ENCODE assay signal across 11 cellular contexts in the genomic region with DNA sequence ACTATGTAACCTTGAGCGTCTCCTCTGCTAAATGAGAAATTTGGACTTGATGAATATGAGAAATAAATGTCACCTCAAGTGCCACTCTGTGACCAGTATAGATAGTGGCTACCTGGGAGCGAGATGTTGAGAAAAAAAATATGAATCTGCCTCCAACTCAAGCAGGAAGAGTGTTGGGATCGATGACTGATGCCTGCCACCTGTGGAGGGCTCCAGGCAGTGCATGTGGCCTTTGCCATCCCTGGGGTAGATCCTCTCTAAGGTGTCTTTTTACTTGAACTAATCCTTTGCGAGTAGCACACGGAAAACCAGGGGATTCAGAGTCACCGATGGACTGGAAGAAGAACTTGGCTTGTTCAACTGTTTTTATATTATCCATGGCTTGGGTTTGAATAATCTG. TPM values are rescaled to one million over a fixed set of nuclear protein-coding genes. Genes with fewer than 3 reads are reported as not detected.
DNase-seq lines count a peak whose midpoint lies in the region; ATAC-seq and TF ChIP-seq lines count a peak whose summit lies in the region.
"Had no signal": no experiment of that assay in that cellular context is flagged by ENCODE, and none has a peak within 500 bp of the region (broad histone marks: within the 10 kb centered on the region; RNA-seq: fewer than 3 reads in every experiment).

No MANE protein-coding gene starts in this region.

- no peak for ATAC-seq in activated CD8-positive, alpha-beta T cell treated with anti-CD3 and anti-CD28 coated beads for 36 hours
- peak; percentile 55 for ATAC-seq in stimulated activated naive CD8-positive, alpha-beta T cell treated with anti-CD3 and anti-CD28 coated beads, Interleukin-15, Interleukin-2, amounts not matched to agents 100 U/mL and 50 U/mL, for 24 hours
- no peak for ATAC-seq in HG02981 (IDR thresholded peaks at IDR 0.05; ENCODE audit: unreplicated experiment)
- ATAC-seq in GM21423 (IDR thresholded peaks at IDR 0.05; ENCODE audit: unreplicated experiment): no peak

- peak; percentile 39 for TF ChIP-seq CTCF in NB4 (IDR thresholded peaks at IDR 0.05; ENCODE audit: low read depth, low read length)
- no peak for TF ChIP-seq CTCF in activated CD8-positive, alpha-beta T cell treated with anti-CD3 and anti-CD28 coated beads for 36 hours (IDR thresholded peaks at IDR 0.05)

- H3K4me3 ChIP-seq in NB4 (ENCODE audit: low read depth, low read length): no peak overlapping the region
- H3K4me3 ChIP-seq: ovary had no signal

- TF ChIP-seq POLR2A in NB4 (IDR thresholded peaks at IDR 0.05; ENCODE audit: extremely low read depth, insufficient read length): no peak

- no peaks in the 10 kb centered on the region for H3K36me3 Mint-ChIP-seq in activated naive CD4-positive, alpha-beta T cell treated with anti-CD3 and anti-CD28 coated beads, Interleukin-2, amount 10 ng/mL, durations not matched to agents 7 days and 5 days
- no peaks in the 10 kb centered on the region for H3K36me3 Mint-ChIP-seq in activated CD8-positive, alpha-beta T cell treated with anti-CD3 and anti-CD28 coated beads for 36 hours (ENCODE audit: low read depth)
- H3K36me3 Mint-ChIP-seq: stimulated activated naive B cell treated with anti-CD40 and anti-IgM and Interleukin-4, amounts not matched to agents 10 μg/mL and 1 μg/mL and 100 μg/mL, for 72 hours had no signal

- CTCF ChIA-PET in activated naive CD4-positive, alpha-beta T cell treated with anti-CD3 and anti-CD28 coated beads, Interleukin-2, amount 10 ng/mL, durations not matched to agents 7 days and 5 days (lab: Charles Lee): no interaction called here
- CTCF ChIA-PET in activated CD8-positive, alpha-beta T cell treated with anti-CD3 and anti-CD28 coated beads for 36 hours (lab: Charles Lee): no interaction called here

- no peak overlapping the region for H3K4me3 Mint-ChIP-seq in activated naive CD4-positive, alpha-beta T cell treated with anti-CD3 and anti-CD28 coated beads, Interleukin-2, amount 10 ng/mL, durations not matched to agents 7 days and 5 days
- no peak overlapping the region for H3K4me3 Mint-ChIP-seq in activated CD8-positive, alpha-beta T cell treated with anti-CD3 and anti-CD28 coated beads for 36 hours
- H3K4me3 Mint-ChIP-seq: stimulated activated naive B cell treated with anti-CD40 and anti-IgM and Interleukin-4, amounts not matched to agents 10 μg/mL and 1 μg/mL and 100 μg/mL, for 72 hours had no signal

- POLR2A ChIA-PET in activated CD8-positive, alpha-beta T cell treated with anti-CD3 and anti-CD28 coated beads for 36 hours (lab: Charles Lee): interaction anchor here (1.1 kb wide), 1 partner anchor 11 kb away, joined by 3 read pairs; no protein-coding TSS in a partner anchor

- H3K4me1 Mint-ChIP-seq in activated naive CD4-positive, alpha-beta T cell treated with anti-CD3 and anti-CD28 coated beads, Interleukin-2, amount 10 ng/mL, durations not matched to agents 7 days and 5 days: peaks cover 5% of the 10 kb centered on the region
- H3K4me1 Mint-ChIP-seq in activated CD8-positive, alpha-beta T cell treated with anti-CD3 and anti-CD28 coated beads for 36 hours (ENCODE audit: low read depth): peaks cover 5% of the 10 kb centered on the region

- H3K9me3 Mint-ChIP-seq in activated naive CD4-positive, alpha-beta T cell treated with anti-CD3 and anti-CD28 coated beads, Interleukin-2, amount 10 ng/mL, durations not matched to agents 7 days and 5 days: no peaks in the 10 kb centered on the region
- H3K9me3 Mint-ChIP-seq in activated CD8-positive, alpha-beta T cell treated with anti-CD3 and anti-CD28 coated beads for 36 hours: no peaks in the 10 kb centered on the region
- H3K9me3 Mint-ChIP-seq: stimulated activated naive B cell treated with anti-CD40 and anti-IgM and Interleukin-4, amounts not matched to agents 10 μg/mL and 1 μg/mL and 100 μg/mL, for 72 hours had no signal

- peak; percentile 31 for DNase-seq in activated naive CD4-positive, alpha-beta T cell treated with anti-CD3 and anti-CD28 coated beads, Interleukin-2, amount 10 ng/mL, durations not matched to agents 7 days and 5 days
- no peak for DNase-seq in activated naive CD4-positive, alpha-beta T cell treated with Interleukin-2 at 50 U/mL for 16 hours
- DNase-seq in NB4 (ENCODE audit: low read depth): peak; percentile 34
- peak; percentile 24 for DNase-seq in activated CD8-positive, alpha-beta T cell treated with anti-CD3 and anti-CD28 coated beads for 36 hours
- no peak for DNase-seq in stimulated activated naive CD8-positive, alpha-beta T cell treated with anti-CD3 and anti-CD28 coated beads, Interleukin-15, Interleukin-2, amounts not matched to agents 100 U/mL and 50 U/mL, for 24 hours
- no peak for DNase-seq in substantia nigra (lab: John Stamatoyannopoulos, UW)
- DNase-seq: activated CD4-positive, CD25-positive, alpha-beta regulatory T cell treated with anti-CD3 and anti-CD28 coated beads, Interleukin-2, amount 50 U/mL, for 72 hours; ovary; stimulated activated naive B cell treated with anti-CD40 and anti-IgM and Interleukin-4, amounts not matched to agents 10 μg/mL and 1 μg/mL and 100 μg/mL, for 72 hours had no signal

- intact Hi-C loops in activated CD8-positive, alpha-beta T cell treated with anti-CD3 and anti-CD28 coated beads for 36 hours (cut with micrococcal nuclease): no loop called here

- no peak overlapping the region for H3K27ac Mint-ChIP-seq in activated naive CD4-positive, alpha-beta T cell treated with anti-CD3 and anti-CD28 coated beads, Interleukin-2, amount 10 ng/mL, durations not matched to agents 7 days and 5 days
- no peak overlapping the region for H3K27ac Mint-ChIP-seq in activated CD8-positive, alpha-beta T cell treated with anti-CD3 and anti-CD28 coated beads for 36 hours

- H3K27ac ChIP-seq in substantia nigra (ENCODE audit: low read depth, low read length, poor library complexity, severe bottlenecking): no peak overlapping the region
- H3K27ac ChIP-seq: ovary had no signal

- peaks cover 39% of the 10 kb centered on the region for H3K27me3 Mint-ChIP-seq in activated naive CD4-positive, alpha-beta T cell treated with anti-CD3 and anti-CD28 coated beads, Interleukin-2, amount 10 ng/mL, durations not matched to agents 7 days and 5 days
- no peaks in the 10 kb centered on the region for H3K27me3 Mint-ChIP-seq in activated CD8-positive, alpha-beta T cell treated with anti-CD3 and anti-CD28 coated beads for 36 hours
- H3K27me3 Mint-ChIP-seq: stimulated activated naive B cell treated with anti-CD40 and anti-IgM and Interleukin-4, amounts not matched to agents 10 μg/mL and 1 μg/mL and 100 μg/mL, for 72 hours had no signal

RNA-seq across cellular contexts. Expression of a gene that starts 9.4 kb away (rescaled TPM):
- not detected for total RNA-seq in activated CD8-positive, alpha-beta T cell treated with anti-CD3 and anti-CD28 coated beads for 36 hours
- total RNA-seq: ovary had no signal

Comparison
In these comparisons a context has a peak if more than half of its experiments do, and no peak if none do; other contexts are left out.
1. DNase-seq: peak in activated naive CD4-positive, alpha-beta T cell treated with anti-CD3 and anti-CD28 coated beads, Interleukin-2, amount 10 ng/mL, durations not matched to agents 7 days and 5 days (single experiment), NB4 (single experiment) and activated CD8-positive, alpha-beta T cell treated with anti-CD3 and anti-CD28 coated beads for 36 hours (single experiment); none in activated naive CD4-positive, alpha-beta T cell treated with Interleukin-2 at 50 U/mL for 16 hours (single experiment), stimulated activated naive CD8-positive, alpha-beta T cell treated with anti-CD3 and anti-CD28 coated beads, Interleukin-15, Interleukin-2, amounts not matched to agents 100 U/mL and 50 U/mL, for 24 hours (single experiment) and substantia nigra (0 of 49).